Comparison of ENCODE assay signal across 9 cellular contexts in the genomic region with DNA sequence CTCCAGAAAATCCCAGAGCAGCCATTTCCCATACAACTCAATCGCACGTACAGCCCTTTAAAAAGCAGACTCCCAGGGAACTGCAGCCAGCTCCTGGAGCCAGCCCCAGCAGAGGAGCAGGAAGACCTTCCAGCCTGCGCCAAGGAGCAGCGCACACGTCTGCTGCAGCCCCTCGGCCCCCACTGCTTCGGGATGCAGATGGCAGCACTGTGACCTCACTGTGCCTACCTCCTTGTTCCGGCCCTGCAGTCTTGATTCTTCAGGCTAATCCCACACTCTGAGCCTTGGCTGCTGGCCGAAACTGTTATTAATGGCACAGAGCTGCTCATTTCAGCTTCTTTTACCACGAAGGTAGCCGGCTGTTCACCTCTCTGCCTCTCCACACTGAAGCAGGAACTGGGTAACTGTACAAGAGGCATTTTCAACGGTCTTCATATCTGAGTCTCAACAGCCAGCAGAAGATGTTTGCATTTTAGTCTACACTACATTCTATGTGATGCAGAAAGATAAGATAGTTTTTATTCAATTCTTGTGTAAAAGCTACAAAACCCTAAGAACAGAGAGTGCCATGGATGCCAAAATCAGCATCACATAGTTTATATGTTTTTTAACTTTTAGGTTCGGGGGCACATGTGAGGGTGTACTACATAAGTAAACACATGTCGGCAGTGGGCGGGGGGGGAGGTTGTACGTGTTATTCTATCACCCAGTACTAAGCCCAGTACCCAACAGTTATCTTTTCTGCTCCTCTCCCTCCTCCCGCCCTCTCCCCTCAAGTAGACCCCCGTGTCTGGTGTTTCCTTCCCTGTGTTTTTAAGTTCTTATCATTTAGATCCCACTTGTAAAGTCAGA.
DNase-seq lines count a peak whose midpoint lies in the region; ATAC-seq and TF ChIP-seq lines count a peak whose summit lies in the region.
"Had no signal": no experiment of that assay in that cellular context is flagged by ENCODE, and none has a peak within 500 bp of the region (broad histone marks: within the 10 kb centered on the region; RNA-seq: fewer than 3 reads in every experiment).

No MANE protein-coding gene starts in this region.

- peak overlapping the region; percentile 84 for H3K27ac Mint-ChIP-seq in central memory CD8-positive, alpha-beta T cell (ENCODE audit: low read depth)

- H3K4me2 ChIP-seq in DND-41 (ENCODE audit: insufficient read depth, low read length), result peak overlapping the region; percentile 42

- no peak for TF ChIP-seq POLR2A in ovary (IDR thresholded peaks at IDR 0.05)

- WGBS in ovary, 3 donors, result 10 to 13% (median 11%) methylated on average over 18 of the region's 18 CpGs

- H3K36me3 ChIP-seq in DND-41 (ENCODE audit: insufficient read depth, low read length), result peaks cover 44% of the 10 kb centered on the region
- H3K36me3 ChIP-seq in ovary, result no peaks in the 10 kb centered on the region

- no peaks in the 10 kb centered on the region for H3K27me3 ChIP-seq in DND-41 (ENCODE audit: insufficient read depth, low read length, poor library complexity)
- no peaks in the 10 kb centered on the region for H3K27me3 ChIP-seq in ovary

- peak overlapping the region; percentile 27 for H3K9ac ChIP-seq in DND-41 (ENCODE audit: low read depth, low read length)

- H3K4me1 ChIP-seq in DND-41 (ENCODE audit: insufficient read depth, low read length) (peaks cover 80% of the 10 kb centered on the region), ovary (ENCODE audit: insufficient read depth) (peaks cover 28% of the 10 kb centered on the region)

- H4K20me1 ChIP-seq in DND-41 (ENCODE audit: insufficient read depth, low read length), result peaks cover 83% of the 10 kb centered on the region

- ATAC-seq in DND-41 (ENCODE audit: insufficient read depth, low read depth), result peak; percentile 10; the same call in 1 of the 3 replicates
- no peak for ATAC-seq in central memory CD8-positive, alpha-beta T cell (replicated peaks; ENCODE audit: extremely low read depth, poor library complexity, severe bottlenecking)
- no peak for ATAC-seq in HG03442 (IDR thresholded peaks at IDR 0.05; ENCODE audit: unreplicated experiment)
- ATAC-seq in GM19467 (IDR thresholded peaks at IDR 0.05; ENCODE audit: unreplicated experiment), result no peak

- no peak for TF ChIP-seq CTCF in DND-41 (IDR thresholded peaks at IDR 0.05; ENCODE audit: borderline replicate concordance, extremely low read depth, low read length, poor library complexity, severe bottlenecking)
- no peak for TF ChIP-seq CTCF in ovary (IDR thresholded peaks at IDR 0.05)

- peaks cover 99% of the 10 kb centered on the region for H3K79me2 ChIP-seq in DND-41 (ENCODE audit: insufficient read depth, low read length)

- H3K4me3 Mint-ChIP-seq in central memory CD8-positive, alpha-beta T cell, result peak overlapping the region; percentile 76

- no peaks in the 10 kb centered on the region for H3K27me3 Mint-ChIP-seq in central memory CD8-positive, alpha-beta T cell

- no peak for TF ChIP-seq EP300 in ovary (IDR thresholded peaks at IDR 0.05)

- H3K9me3 ChIP-seq in DND-41 (ENCODE audit: insufficient read depth, low read length, severe bottlenecking), result no peaks in the 10 kb centered on the region
- no peaks in the 10 kb centered on the region for H3K9me3 ChIP-seq in ovary

- no peaks in the 10 kb centered on the region for H3K9me3 Mint-ChIP-seq in central memory CD8-positive, alpha-beta T cell

- peak overlapping the region; percentile 72 for H3K27ac ChIP-seq in DND-41 (ENCODE audit: low read length)
- peak overlapping the region in 1 of 2 donors; percentile 29 for H3K27ac ChIP-seq in ovary

- H3K4me3 ChIP-seq in DND-41 (ENCODE audit: low read depth in 1 of 2, low read length in 2 of 2) (peak overlapping the region in 1 of 2 experiments; percentile 20; a peak in 2 of 4 replicates), ovary (no peak overlapping the region)

- H3K36me3 Mint-ChIP-seq in central memory CD8-positive, alpha-beta T cell (ENCODE audit: insufficient read depth), result peaks cover 22% of the 10 kb centered on the region

- intact Hi-C loops in ovary (cut with DNase I), result no loop called here

- peak; percentile 30 for DNase-seq in DND-41
- DNase-seq in NCI-H446 (lab: John Stamatoyannopoulos, UW), result peak; percentile 67 to 86
- DNase-seq in central memory CD8-positive, alpha-beta T cell (ENCODE audit: low spot score in 2 of 2), result no peak
- peak in 3 of 5 donors; percentile 50 to 67 (median 54) for DNase-seq in ovary
- no peak for DNase-seq in putamen (ENCODE audit: low spot score)
- no peak for DNase-seq in foreskin melanocyte
- DNase-seq: midbrain had no signal

- H3K4me1 Mint-ChIP-seq in central memory CD8-positive, alpha-beta T cell, result peaks cover 79% of the 10 kb centered on the region

- H2AFZ ChIP-seq in DND-41 (ENCODE audit: low read depth, low read length), result no peak overlapping the region

Comparison
In these comparisons a context has a peak if more than half of its experiments do, and no peak if none do; other contexts are left out.
1. DNase-seq: peak in DND-41 (single experiment), NCI-H446 (2 of 2) and ovary (3 of 5); none in central memory CD8-positive, alpha-beta T cell (0 of 2), putamen (single experiment) and foreskin melanocyte (single experiment).